Comparison of ENCODE assay signal across 28 cellular contexts in the genomic region with DNA sequence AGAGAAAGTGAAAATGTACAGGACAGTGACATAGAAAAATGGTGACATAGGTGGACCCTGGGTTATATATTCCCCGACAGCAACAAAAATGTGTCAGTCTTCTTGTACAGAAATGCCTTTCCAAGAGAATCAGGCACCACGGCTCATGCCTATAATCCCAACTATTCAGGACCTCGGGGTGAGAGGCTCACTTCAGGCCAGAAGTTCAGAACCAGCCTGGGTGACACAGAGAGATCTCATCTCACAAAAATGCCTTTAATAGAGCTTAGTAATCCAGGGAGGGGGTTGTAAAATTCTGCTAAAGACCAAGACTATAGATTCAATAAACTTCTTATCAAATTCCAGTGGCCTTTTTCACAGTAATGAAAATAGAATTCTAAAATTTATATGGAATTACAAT.
"Had no signal": no experiment of that assay in that cellular context is flagged by ENCODE, and none has a peak within 500 bp of the region (broad histone marks: within the 10 kb centered on the region; RNA-seq: fewer than 3 reads in every experiment).

No MANE protein-coding gene starts in this region.

- DNase-seq: activated CD4-positive, alpha-beta T cell treated with anti-CD3 and anti-CD28 coated beads for 1 hour; activated CD4-positive, alpha-beta T cell treated with anti-CD3 and anti-CD28 coated beads, Interleukin-2, amount 50 U/mL, for 1 hour; activated CD8-positive, alpha-beta T cell treated with anti-CD3 and anti-CD28 coated beads for 36 hours; activated gamma-delta T cell treated with Interleukin-2 at 50 U/mL for 16 hours; activated naive CD8-positive, alpha-beta T cell treated with anti-CD3 and anti-CD28 coated beads, Interleukin-2, amount 50 U/mL, for 24 hours; activated T-cell treated with anti-CD3 and anti-CD28 coated beads, Interleukin-2, amount 50 U/mL, for 4 hours; colonic mucosa; dorsolateral prefrontal cortex; effector memory CD4-positive, alpha-beta T cell; islet precursor cell; left ventricle myocardium superior; mammary epithelial cell; small intestine; stimulated activated CD4-positive, alpha-beta T cell treated with anti-CD3 and anti-CD28 coated beads, Interleukin-4, amount 100 ng/mL, for 24 hours; T-helper 17 cell; uterus had no signal

- H3K27me3 Mint-ChIP-seq: activated CD8-positive, alpha-beta T cell treated with anti-CD3 and anti-CD28 coated beads for 36 hours; activated naive CD4-positive, alpha-beta T cell treated with anti-CD3 and anti-CD28 coated beads, Interleukin-2, amount 50 U/mL, for 24 hours; activated naive CD8-positive, alpha-beta T cell treated with anti-CD3 and anti-CD28 coated beads, Interleukin-2, amount 50 U/mL, for 24 hours; activated T-helper 17 cell treated with anti-CD3 and anti-CD28 coated beads, Interleukin-2, amount 50 U/mL, for 72 hours; progenitor cell of endocrine pancreas; stimulated activated naive CD8-positive, alpha-beta T cell treated with anti-CD3 and anti-CD28 coated beads, Interleukin-15, Interleukin-2, amounts not matched to agents 100 ng/mL and 50 ng/mL, for 24 hours; T-helper 17 cell; type B pancreatic cell had no signal

- H3K4me3 Mint-ChIP-seq: activated CD8-positive, alpha-beta T cell treated with anti-CD3 and anti-CD28 coated beads for 36 hours; activated naive CD4-positive, alpha-beta T cell treated with anti-CD3 and anti-CD28 coated beads, Interleukin-2, amount 50 U/mL, for 24 hours; activated naive CD8-positive, alpha-beta T cell treated with anti-CD3 and anti-CD28 coated beads, Interleukin-2, amount 50 U/mL, for 24 hours; activated T-cell treated with anti-CD3 and anti-CD28 coated beads, Interleukin-2, amount 50 U/mL, for 4 hours; activated T-helper 17 cell treated with anti-CD3 and anti-CD28 coated beads, Interleukin-2, amount 50 U/mL, for 72 hours; nephron; stimulated activated effector memory CD8-positive, alpha-beta T cell treated with anti-CD3 and anti-CD28 coated beads, Interleukin-12 subunit alpha, Interleukin-12 subunit beta, amount 100 ng/mL, for 72 hours; stimulated activated naive CD8-positive, alpha-beta T cell treated with anti-CD3 and anti-CD28 coated beads, Interleukin-15, Interleukin-2, amounts not matched to agents 100 ng/mL and 50 ng/mL, for 24 hours; T-helper 17 cell; type B pancreatic cell; WTC11 had no signal

- H3K4me3 ChIP-seq: colonic mucosa, dorsolateral prefrontal cortex, gastroesophageal sphincter, hepatocyte, thoracic aorta, uterus had no signal

- ATAC-seq: activated CD8-positive, alpha-beta T cell treated with anti-CD3 and anti-CD28 coated beads for 36 hours; activated naive CD8-positive, alpha-beta T cell treated with anti-CD3 and anti-CD28 coated beads, Interleukin-2, amount 50 U/mL, for 24 hours; activated T-cell treated with anti-CD3 and anti-CD28 coated beads, Interleukin-2, amount 50 U/mL, for 4 hours; activated T-helper 17 cell treated with anti-CD3 and anti-CD28 coated beads, Interleukin-2, amount 50 U/mL, for 72 hours; gastroesophageal sphincter; left ventricle myocardium superior; sciatic nerve; stimulated activated effector memory CD8-positive, alpha-beta T cell treated with anti-CD3 and anti-CD28 coated beads, Interleukin-12 subunit alpha, Interleukin-12 subunit beta, amount 100 ng/mL, for 72 hours; T-helper 17 cell; WTC11 had no signal

- H3K27ac ChIP-seq: colonic mucosa, dorsolateral prefrontal cortex, gastroesophageal sphincter, hepatocyte, thoracic aorta, uterus had no signal

- H3K36me3 ChIP-seq: uterus had no signal

- H3K4me2 ChIP-seq: hepatocyte had no signal

- H3K4me1 Mint-ChIP-seq: activated T-helper 17 cell treated with anti-CD3 and anti-CD28 coated beads, Interleukin-2, amount 50 U/mL, for 72 hours; nephron; stimulated activated effector memory CD8-positive, alpha-beta T cell treated with anti-CD3 and anti-CD28 coated beads, Interleukin-12 subunit alpha, Interleukin-12 subunit beta, amount 100 ng/mL, for 72 hours; T-helper 17 cell had no signal

- H3K27ac Mint-ChIP-seq: activated CD8-positive, alpha-beta T cell treated with anti-CD3 and anti-CD28 coated beads for 36 hours; activated naive CD4-positive, alpha-beta T cell treated with anti-CD3 and anti-CD28 coated beads, Interleukin-2, amount 50 U/mL, for 24 hours; activated naive CD8-positive, alpha-beta T cell treated with anti-CD3 and anti-CD28 coated beads, Interleukin-2, amount 50 U/mL, for 24 hours; activated T-helper 17 cell treated with anti-CD3 and anti-CD28 coated beads, Interleukin-2, amount 50 U/mL, for 72 hours; nephron; stimulated activated effector memory CD8-positive, alpha-beta T cell treated with anti-CD3 and anti-CD28 coated beads, Interleukin-12 subunit alpha, Interleukin-12 subunit beta, amount 100 ng/mL, for 72 hours; stimulated activated naive CD8-positive, alpha-beta T cell treated with anti-CD3 and anti-CD28 coated beads, Interleukin-15, Interleukin-2, amounts not matched to agents 100 ng/mL and 50 ng/mL, for 24 hours; T-helper 17 cell; type B pancreatic cell; WTC11 had no signal

- H3K27me3 ChIP-seq: colonic mucosa, dorsolateral prefrontal cortex, gastroesophageal sphincter, hepatocyte, uterus had no signal

- H3K9me3 ChIP-seq: colonic mucosa had no signal

- H3K4me1 ChIP-seq: colonic mucosa, gastroesophageal sphincter, uterus had no signal
